In the genomic region with DNA sequence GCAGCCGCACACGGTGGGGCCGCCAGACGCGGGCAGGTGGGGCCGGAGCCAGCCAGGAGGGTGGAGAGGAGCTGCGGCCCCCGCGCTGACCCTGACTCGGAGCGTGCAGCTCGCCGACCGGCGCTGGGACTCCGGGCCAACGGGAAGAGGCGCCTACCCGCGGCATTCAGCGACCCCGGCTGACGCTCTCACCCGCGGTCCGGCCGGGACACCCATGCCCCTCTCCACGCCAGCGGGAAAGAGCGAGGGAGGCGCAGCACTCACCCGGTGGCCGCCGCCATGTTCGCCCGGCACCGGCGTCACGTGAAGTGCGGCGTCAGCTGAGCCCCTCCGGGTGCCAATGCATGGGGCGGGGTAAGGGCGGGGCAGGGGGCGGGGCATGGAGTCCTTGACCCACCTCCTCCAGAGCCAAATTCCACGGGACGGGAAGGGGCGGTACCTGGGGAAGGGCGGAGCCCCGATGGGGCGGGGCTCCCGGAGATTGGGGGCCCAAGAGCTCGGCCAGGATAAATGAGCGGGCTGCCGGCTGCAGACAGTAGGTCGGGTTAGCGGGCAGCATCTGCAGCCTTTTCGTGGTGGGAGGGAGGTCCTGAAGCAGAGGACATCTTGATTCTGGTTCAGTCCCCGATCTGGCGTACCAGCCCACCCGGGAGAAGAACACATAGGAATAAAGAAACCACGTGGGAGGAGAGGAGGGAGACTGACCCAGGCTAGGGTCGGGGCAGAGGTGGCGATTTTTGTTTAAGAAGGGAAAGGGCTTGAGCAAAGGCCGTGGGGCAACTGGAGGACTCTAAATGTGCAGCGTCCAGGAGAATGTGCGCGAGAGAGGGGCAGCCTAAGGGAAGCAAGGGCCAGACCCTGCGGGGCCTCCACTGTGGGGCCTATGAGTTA, we compare ENCODE assay signal across 8 cellular contexts. TPM values are rescaled to one million over a fixed set of nuclear protein-coding genes. Genes with fewer than 3 reads are reported as not detected.
DNase-seq lines count a peak whose midpoint lies in the region; ATAC-seq, FAIRE-seq and TF ChIP-seq lines count a peak whose summit lies in the region.

Gene PEPD (minus strand): TSS at position 312 of the 891 bp plus-strand sequence. CDS start 31 bp downstream, at position 281.

- intact Hi-C loops in activated T-helper 1 cell treated with anti-CD3 and anti-CD28 coated beads, Interleukin-12 subunit alpha, Interleukin-12 subunit beta, Interleukin-2, Interleukin-4 antibody, amounts not matched to agents 30 ng/mL and 10 ng/mL and 1 ng/mL, durations not matched to agents 14 hours and 24 hours and 36 hours (cut with micrococcal nuclease) = loop anchor here (1.0 to 5.0 kb wide), 3 partner anchors 149 to 651 kb away; partner anchors contain the start of genes CEBPG and LSM14A

- peak within 1 kb of the TSS; percentile 83 for H2AFZ ChIP-seq in fibroblast of lung (ENCODE audit: low read length)

- peak; percentile 88 for ATAC-seq in GM21619 (IDR thresholded peaks at IDR 0.05; ENCODE audit: unreplicated experiment)
- ATAC-seq in naive thymus-derived CD8-positive, alpha-beta T cell = peak; percentile 91
- peak; percentile 97 for ATAC-seq in stimulated activated naive B cell treated with anti-CD40 and anti-IgM and Interleukin-4, amounts not matched to agents 10 μg/mL and 1 μg/mL and 100 μg/mL, for 72 hours (replicated peaks)

- peak within 1 kb of the TSS; percentile 88 for H3K4me3 Mint-ChIP-seq in activated T-helper 1 cell treated with anti-CD3 and anti-CD28 coated beads, Interleukin-12 subunit alpha, Interleukin-12 subunit beta, Interleukin-2, Interleukin-4 antibody, amounts not matched to agents 30 ng/mL and 10 ng/mL and 1 ng/mL, durations not matched to agents 14 hours and 24 hours and 36 hours
- peak within 1 kb of the TSS; percentile 73 to 94 (median 87) for H3K4me3 Mint-ChIP-seq in naive thymus-derived CD8-positive, alpha-beta T cell
- H3K4me3 Mint-ChIP-seq in stimulated activated naive B cell treated with anti-CD40 and anti-IgM and Interleukin-4, amounts not matched to agents 10 μg/mL and 1 μg/mL and 100 μg/mL, for 72 hours = peak within 1 kb of the TSS; percentile 92 to 94

- no peaks in the 10 kb centered on the region for H3K9me3 ChIP-seq in fibroblast of lung (ENCODE audit: control insufficient read depth, insufficient read depth, low read depth, low read length)

- H3K36me3 Mint-ChIP-seq in activated T-helper 1 cell treated with anti-CD3 and anti-CD28 coated beads, Interleukin-12 subunit alpha, Interleukin-12 subunit beta, Interleukin-2, Interleukin-4 antibody, amounts not matched to agents 30 ng/mL and 10 ng/mL and 1 ng/mL, durations not matched to agents 14 hours and 24 hours and 36 hours (ENCODE audit: low read depth) = no peaks in the 10 kb centered on the region
- peaks cover 0 to 2% (median 0%) of the 10 kb centered on the region in 3 donors for H3K36me3 Mint-ChIP-seq in naive thymus-derived CD8-positive, alpha-beta T cell
- H3K36me3 Mint-ChIP-seq in stimulated activated naive B cell treated with anti-CD40 and anti-IgM and Interleukin-4, amounts not matched to agents 10 μg/mL and 1 μg/mL and 100 μg/mL, for 72 hours = no peaks in the 10 kb centered on the region

- POLR2A ChIA-PET in naive thymus-derived CD8-positive, alpha-beta T cell (lab: Charles Lee) = interaction anchor here (0.6 to 1.2 kb wide), 2 partner anchors 43 to 345 kb away, joined by 3 to 4 read pairs; no protein-coding TSS in a partner anchor

- peak within 1 kb of the TSS; percentile 84 for H3K9ac ChIP-seq in fibroblast of lung (ENCODE audit: insufficient read depth, low read length)

- H3K4me1 ChIP-seq in fibroblast of lung (ENCODE audit: control insufficient read depth, extremely low read depth, insufficient read depth, low read length) = peaks cover 2% of the 10 kb centered on the region

- DNase-seq in DMS153 treated with DMSO at 0.1 percent for 48 hours (lab: John Stamatoyannopoulos, UW; ENCODE audit: unreplicated experiment) (peak; percentile 68), KG1 (lab: John Stamatoyannopoulos, UW) (peak; percentile 55), RCC 7860 (ENCODE audit: low spot score) (peak; percentile 62), fibroblast of lung (ENCODE audit: low read depth in 2 of 2) (peak; percentile 83 to 88)
- peak; percentile 66 for DNase-seq in activated T-helper 1 cell treated with anti-CD3 and anti-CD28 coated beads, Interleukin-12 subunit alpha, Interleukin-12 subunit beta, Interleukin-2, Interleukin-4 antibody, amounts not matched to agents 30 ng/mL and 10 ng/mL and 1 ng/mL, durations not matched to agents 14 hours and 24 hours and 36 hours (ENCODE audit: low spot score)
- peak; percentile 58 to 89 (median 76) for DNase-seq in naive thymus-derived CD8-positive, alpha-beta T cell
- peak; percentile 78 for DNase-seq in stimulated activated naive B cell treated with anti-CD40 and anti-IgM and Interleukin-4, amounts not matched to agents 10 μg/mL and 1 μg/mL and 100 μg/mL, for 72 hours

- no peaks in the 10 kb centered on the region for H3K9me3 Mint-ChIP-seq in activated T-helper 1 cell treated with anti-CD3 and anti-CD28 coated beads, Interleukin-12 subunit alpha, Interleukin-12 subunit beta, Interleukin-2, Interleukin-4 antibody, amounts not matched to agents 30 ng/mL and 10 ng/mL and 1 ng/mL, durations not matched to agents 14 hours and 24 hours and 36 hours
- no peaks in the 10 kb centered on the region for H3K9me3 Mint-ChIP-seq in naive thymus-derived CD8-positive, alpha-beta T cell
- no peaks in the 10 kb centered on the region for H3K9me3 Mint-ChIP-seq in stimulated activated naive B cell treated with anti-CD40 and anti-IgM and Interleukin-4, amounts not matched to agents 10 μg/mL and 1 μg/mL and 100 μg/mL, for 72 hours

- H3K27ac Mint-ChIP-seq in activated T-helper 1 cell treated with anti-CD3 and anti-CD28 coated beads, Interleukin-12 subunit alpha, Interleukin-12 subunit beta, Interleukin-2, Interleukin-4 antibody, amounts not matched to agents 30 ng/mL and 10 ng/mL and 1 ng/mL, durations not matched to agents 14 hours and 24 hours and 36 hours = peak within 1 kb of the TSS; percentile 16
- H3K27ac Mint-ChIP-seq in naive thymus-derived CD8-positive, alpha-beta T cell = peak within 1 kb of the TSS; percentile 74 to 93 (median 84)
- H3K27ac Mint-ChIP-seq in stimulated activated naive B cell treated with anti-CD40 and anti-IgM and Interleukin-4, amounts not matched to agents 10 μg/mL and 1 μg/mL and 100 μg/mL, for 72 hours = peak within 1 kb of the TSS; percentile 90

- peak within 1 kb of the TSS; percentile 63 for H3K27ac ChIP-seq in fibroblast of lung (ENCODE audit: insufficient read depth, low read length)

- no peaks in the 10 kb centered on the region for H3K27me3 ChIP-seq in fibroblast of lung (ENCODE audit: control insufficient read depth, insufficient read depth, low read length)

- no peak for TF ChIP-seq CTCF in fibroblast of lung (conservative IDR thresholded peaks at IDR 0.05 in 1 of 2, IDR thresholded peaks at IDR 0.05 in 1 of 2; ENCODE audit: low read depth in 1 of 2, low read length in 2 of 2)

- peaks cover 16% of the 10 kb centered on the region for H3K4me1 Mint-ChIP-seq in activated T-helper 1 cell treated with anti-CD3 and anti-CD28 coated beads, Interleukin-12 subunit alpha, Interleukin-12 subunit beta, Interleukin-2, Interleukin-4 antibody, amounts not matched to agents 30 ng/mL and 10 ng/mL and 1 ng/mL, durations not matched to agents 14 hours and 24 hours and 36 hours (ENCODE audit: low read depth)
- H3K4me1 Mint-ChIP-seq in naive thymus-derived CD8-positive, alpha-beta T cell = peaks cover 15 to 29% (median 25%) of the 10 kb centered on the region in 4 donors
- H3K4me1 Mint-ChIP-seq in stimulated activated naive B cell treated with anti-CD40 and anti-IgM and Interleukin-4, amounts not matched to agents 10 μg/mL and 1 μg/mL and 100 μg/mL, for 72 hours = peaks cover 19 to 35% of the 10 kb centered on the region in 2 donors

- no peaks in the 10 kb centered on the region for H3K27me3 Mint-ChIP-seq in activated T-helper 1 cell treated with anti-CD3 and anti-CD28 coated beads, Interleukin-12 subunit alpha, Interleukin-12 subunit beta, Interleukin-2, Interleukin-4 antibody, amounts not matched to agents 30 ng/mL and 10 ng/mL and 1 ng/mL, durations not matched to agents 14 hours and 24 hours and 36 hours (ENCODE audit: insufficient read depth)
- no peaks in the 10 kb centered on the region for H3K27me3 Mint-ChIP-seq in naive thymus-derived CD8-positive, alpha-beta T cell
- H3K27me3 Mint-ChIP-seq in stimulated activated naive B cell treated with anti-CD40 and anti-IgM and Interleukin-4, amounts not matched to agents 10 μg/mL and 1 μg/mL and 100 μg/mL, for 72 hours = peaks cover under 1 to 2% of the 10 kb centered on the region in 2 donors

- H3K36me3 ChIP-seq in fibroblast of lung (ENCODE audit: control insufficient read depth, insufficient read depth, low read length) = no peaks in the 10 kb centered on the region

- FAIRE-seq in RCC 7860 (lab: Jason Lieb, UNC) = no peak

- H3K4me3 ChIP-seq in fibroblast of lung (replicated peaks in 1 of 4; ENCODE audit: control extremely low read depth in 1 of 4, insufficient read depth in 1 of 4, low read depth in 3 of 4, low read length in 4 of 4) = peak within 1 kb of the TSS; percentile 69 to 93 (median 86)

- H4K20me1 ChIP-seq in fibroblast of lung (ENCODE audit: control insufficient read depth, extremely low read depth, insufficient read depth, low read length) = no peaks in the 10 kb centered on the region

- H3K79me2 ChIP-seq in fibroblast of lung (ENCODE audit: control insufficient read depth, insufficient read depth, low read length) = peaks cover 4% of the 10 kb centered on the region

- peak within 1 kb of the TSS; percentile 96 for H3K4me2 ChIP-seq in fibroblast of lung (ENCODE audit: extremely low read depth, insufficient read depth, low read length)

RNA-seq across cellular contexts. Expression of gene PEPD, which starts in this region (rescaled TPM):
- total RNA-seq in activated T-helper 1 cell treated with anti-CD3 and anti-CD28 coated beads, Interleukin-12 subunit alpha, Interleukin-12 subunit beta, Interleukin-2, Interleukin-4 antibody, amounts not matched to agents 30 ng/mL and 10 ng/mL and 1 ng/mL, durations not matched to agents 14 hours and 24 hours and 36 hours = 14.0 and 15.0 TPM in 2 replicates
- total RNA-seq in fibroblast of lung = 59.8 and 65.2 TPM in 2 replicates
- 81.9 and 109 TPM in 2 replicates for polyA plus RNA-seq in fibroblast of lung
- polyA plus RNA-seq in fibroblast of lung (2012) = 63.9 and 84.9 TPM in 2 replicates
- 75.0 and 87.9 TPM in 2 replicates for polyA minus RNA-seq in fibroblast of lung (ENCODE audit: low replicate concordance)
- 10 to 100 TPM; 31.6 to 33.5 TPM for total RNA-seq in naive thymus-derived CD8-positive, alpha-beta T cell
- 100 to 1,000 TPM; 117 to 139 (median 118) TPM for polyA plus RNA-seq in naive thymus-derived CD8-positive, alpha-beta T cell

Comparison
In these comparisons a context has a peak if more than half of its experiments do, and no peak if none do; other contexts are left out.
1. Peak in every context shown above with its lines: DNase-seq, ATAC-seq, H3K4me3 ChIP-seq and H3K27ac ChIP-seq.
2. H3K27ac Mint-ChIP-seq: peak in every context shown above with its lines; median percentile 90 in stimulated activated naive B cell treated with anti-CD40 and anti-IgM and Interleukin-4, amounts not matched to agents 10 μg/mL and 1 μg/mL and 100 μg/mL, for 72 hours; 84 in naive thymus-derived CD8-positive, alpha-beta T cell; 16 in activated T-helper 1 cell treated with anti-CD3 and anti-CD28 coated beads, Interleukin-12 subunit alpha, Interleukin-12 subunit beta, Interleukin-2, Interleukin-4 antibody, amounts not matched to agents 30 ng/mL and 10 ng/mL and 1 ng/mL, durations not matched to agents 14 hours and 24 hours and 36 hours.